Comparison of ENCODE assay signal across 31 cellular contexts in the genomic region with DNA sequence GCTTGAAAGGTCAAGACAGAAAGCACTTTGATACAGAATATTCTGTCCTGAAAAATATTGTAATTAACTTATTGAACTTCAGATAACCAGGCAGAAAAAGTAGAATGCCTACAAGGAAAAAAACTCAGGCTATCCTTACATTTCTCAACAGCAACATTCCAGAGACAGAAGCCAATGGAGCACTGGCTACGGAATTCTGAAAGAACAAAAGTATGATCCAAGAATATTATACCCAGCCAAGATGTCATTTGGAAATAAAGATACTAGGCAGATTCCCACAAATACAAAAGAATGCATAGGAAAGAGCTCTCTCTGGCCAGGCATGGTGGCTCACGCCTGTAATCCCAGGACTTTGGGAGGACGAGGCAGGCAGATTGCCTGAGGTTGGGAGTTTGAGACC.
"Had no signal": no experiment of that assay in that cellular context is flagged by ENCODE, and none has a peak within 500 bp of the region (broad histone marks: within the 10 kb centered on the region; RNA-seq: fewer than 3 reads in every experiment).

No MANE protein-coding gene starts in this region.

- ATAC-seq: natural killer cell; psoas muscle; right cardiac atrium; sciatic nerve; stimulated activated memory B cell treated with anti-CD40 and anti-IgM and Interleukin-4, amounts not matched to agents 10 μg/mL and 1 μg/mL and 100 μg/mL, for 72 hours; stimulated activated naive CD8-positive, alpha-beta T cell treated with anti-CD3 and anti-CD28 coated beads, Interleukin-15, amount 100 ng/mL, for 72 hours; stimulated activated naive CD8-positive, alpha-beta T cell treated with anti-CD3 and anti-CD28 coated beads, Interleukin-15, Interleukin-2, amounts not matched to agents 100 U/mL and 50 U/mL, for 24 hours; upper lobe of right lung had no signal

- H3K4me1 ChIP-seq: neural progenitor cell, parathyroid adenoma, psoas muscle, spleen, testis, tibial artery, transverse colon, upper lobe of right lung, uterus had no signal

- H3K36me3 ChIP-seq: neural progenitor cell, ovary, spleen, suprapubic skin, tibial artery, transverse colon, upper lobe of right lung, uterus had no signal

- H3K4me3 Mint-ChIP-seq: natural killer cell; nephron; neural progenitor cell; stimulated activated memory B cell treated with anti-CD40 and anti-IgM and Interleukin-4, amounts not matched to agents 10 μg/mL and 1 μg/mL and 100 μg/mL, for 72 hours; stimulated activated naive CD8-positive, alpha-beta T cell treated with anti-CD3 and anti-CD28 coated beads, Interleukin-15, amount 100 ng/mL, for 72 hours; type B pancreatic cell had no signal

- H3K9me3 Mint-ChIP-seq: natural killer cell had no signal

- H3K36me3 Mint-ChIP-seq: neural progenitor cell, type B pancreatic cell had no signal

- H3K4me1 Mint-ChIP-seq: natural killer cell; nephron; stimulated activated memory B cell treated with anti-CD40 and anti-IgM and Interleukin-4, amounts not matched to agents 10 μg/mL and 1 μg/mL and 100 μg/mL, for 72 hours; stimulated activated naive CD8-positive, alpha-beta T cell treated with anti-CD3 and anti-CD28 coated beads, Interleukin-15, amount 100 ng/mL, for 72 hours had no signal

- H3K4me3 ChIP-seq: neural progenitor cell, ovary, psoas muscle, skin epidermis, smooth muscle cell, spleen, suprapubic skin, testis, tibial artery, transverse colon, upper lobe of right lung, uterus had no signal

- H3K27ac Mint-ChIP-seq: natural killer cell; nephron; neural progenitor cell; progenitor cell of endocrine pancreas; stimulated activated memory B cell treated with anti-CD40 and anti-IgM and Interleukin-4, amounts not matched to agents 10 μg/mL and 1 μg/mL and 100 μg/mL, for 72 hours; stimulated activated naive CD8-positive, alpha-beta T cell treated with anti-CD3 and anti-CD28 coated beads, Interleukin-15, amount 100 ng/mL, for 72 hours; type B pancreatic cell had no signal

- DNase-seq: natural killer cell; occipital lobe; ovary; posterior cingulate gyrus; psoas muscle; right cardiac atrium; spleen; stimulated activated CD4-positive, alpha-beta T cell treated with anti-CD3 and anti-CD28 coated beads, Interleukin-12 subunit alpha, Interleukin-12 subunit beta, amount 100 ng/mL, for 4 hours; stimulated activated CD4-positive, alpha-beta T cell treated with anti-CD3 and anti-CD28 coated beads, Interleukin-1b, Interleukin-23, amount 100 ng/mL, for 48 hours; stimulated activated CD4-positive, alpha-beta T cell treated with anti-CD3 and anti-CD28 coated beads, Interleukin-4, amount 100 ng/mL, for 1 hour; stimulated activated CD4-positive, alpha-beta T cell treated with anti-CD3 and anti-CD28 coated beads, Interleukin-4, amount 100 ng/mL, for 4 hours; stimulated activated CD8-positive, alpha-beta memory T cell treated with anti-CD3 and anti-CD28 coated beads, Interleukin-4, amount 100 ng/mL, for 48 hours; stimulated activated naive CD4-positive, alpha-beta T cell; stimulated activated naive CD8-positive, alpha-beta T cell treated with anti-CD3 and anti-CD28 coated beads, Interleukin-15, amount 100 ng/mL, for 72 hours; stimulated activated naive CD8-positive, alpha-beta T cell treated with anti-CD3 and anti-CD28 coated beads, Interleukin-15, Interleukin-2, amounts not matched to agents 100 U/mL and 50 U/mL, for 24 hours; substantia nigra; testis; tibial artery; transverse colon; upper lobe of right lung; uterus had no signal

- H3K9me3 ChIP-seq: psoas muscle, suprapubic skin, testis, upper lobe of right lung had no signal

- H3K27ac ChIP-seq: neural progenitor cell, ovary, parathyroid adenoma, psoas muscle, skin epidermis, spleen, suprapubic skin, testis, tibial artery, transverse colon, upper lobe of right lung, uterus had no signal
